In the genomic region with DNA sequence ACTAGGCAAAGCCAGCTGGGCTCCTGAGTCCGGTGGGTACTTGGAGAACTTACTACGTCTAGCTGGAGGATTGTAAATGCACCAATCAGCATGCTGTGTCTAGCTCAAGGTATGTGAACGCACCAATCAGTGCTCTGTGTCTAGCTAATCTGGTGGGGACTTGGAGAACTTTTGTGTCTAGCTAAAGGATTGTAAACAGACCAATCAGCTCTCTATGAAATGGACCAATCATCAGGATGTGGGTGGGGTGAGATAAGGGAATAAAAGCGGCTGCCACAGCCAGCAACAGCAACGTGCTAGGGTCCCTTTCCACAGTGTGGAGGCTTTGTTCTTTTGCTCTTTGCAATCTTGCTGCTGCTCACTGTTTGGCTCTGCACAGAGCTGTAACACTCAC, we compare ENCODE assay signal across 8 cellular contexts.
DNase-seq lines count a peak whose midpoint lies in the region; ATAC-seq and TF ChIP-seq lines count a peak whose summit lies in the region.
"Not testable (repeated sequence)": the region's sequence is repeated elsewhere in the genome, so short reads cannot be mapped to it uniquely, and the experiment has no call there.

No MANE protein-coding gene starts in this region.

- CTCF ChIA-PET in A673 (lab: Charles Lee); T-cell (lab: Charles Lee); activated naive CD4-positive, alpha-beta T cell treated with anti-CD3 and anti-CD28 coated beads for 36 hours (lab: Charles Lee): not testable (repeated sequence)

- H3K4me1 ChIP-seq in A673 (ENCODE audit: insufficient read depth, low read length, poor library complexity, severe bottlenecking); endodermal cell (ENCODE audit: control insufficient read depth, insufficient read depth, low read length); iPS-20b (ENCODE audit: insufficient read depth, low read length); psoas muscle: not testable (repeated sequence)

- intact Hi-C loops in A673 (cut with micrococcal nuclease; ENCODE audit: unreplicated experiment); activated naive CD4-positive, alpha-beta T cell treated with anti-CD3 and anti-CD28 coated beads for 36 hours (cut with micrococcal nuclease); psoas muscle (cut with DNase I): not testable (repeated sequence)

- DNase-seq in A673 (ENCODE audit: low spot score): peak; percentile 19
- peak; percentile 25 for DNase-seq in ELF-1 (ENCODE audit: low read depth, low spot score)
- peak; percentile 52 for DNase-seq in NCI-H2081 treated with DMSO at 0.1 percent for 48 hours (lab: John Stamatoyannopoulos, UW)
- peak in 10 of 34 experiments; percentile 0 to 32 (median 8) for DNase-seq in T-cell
- DNase-seq in activated naive CD4-positive, alpha-beta T cell treated with anti-CD3 and anti-CD28 coated beads for 36 hours: peak; percentile 23
- peak; percentile 31 for DNase-seq in endodermal cell
- not testable (repeated sequence) for DNase-seq in psoas muscle

- not testable (repeated sequence) for H3K27me3 ChIP-seq in A673 (replicated peaks; ENCODE audit: insufficient read depth, low read depth, low read length, poor library complexity); endodermal cell (ENCODE audit: control insufficient read depth, insufficient read depth, low read length, poor library complexity, severe bottlenecking); iPS-20b (ENCODE audit: insufficient read depth, low read length); psoas muscle (ENCODE audit: insufficient read depth in 3 of 3, low read length in 2 of 3)

- not testable (repeated sequence) for BruUV-seq in A673 (replicated peaks; lab: Mats Ljungman, UMichigan)

- not testable (repeated sequence) for H3K4me1 Mint-ChIP-seq in T-cell; activated naive CD4-positive, alpha-beta T cell treated with anti-CD3 and anti-CD28 coated beads for 36 hours (ENCODE audit: low read depth); endodermal cell

- WGBS in endodermal cell (ENCODE audit: insufficient coverage in 1 of 2, insufficient read length in 1 of 2), 2 experiments: 82 to 88% methylated on average over 2 to 3 of the region's 5 CpGs
- WGBS in psoas muscle, 3 donors: 77 to 89% (median 83%) methylated on average over 3 of the region's 5 CpGs

- H3K27me3 Mint-ChIP-seq in T-cell; activated naive CD4-positive, alpha-beta T cell treated with anti-CD3 and anti-CD28 coated beads for 36 hours (ENCODE audit: low read depth); endodermal cell (ENCODE audit: insufficient read depth): not testable (repeated sequence)

- ATAC-seq in T-cell (replicated peaks in 1 of 4): peak in 1 of 4 experiments; percentile 29
- not testable (repeated sequence) for ATAC-seq in psoas muscle

- not testable (repeated sequence) for H3K36me3 ChIP-seq in A673 (ENCODE audit: insufficient read depth, low read length, poor library complexity, severe bottlenecking); endodermal cell (ENCODE audit: control insufficient read depth, insufficient read depth, low read length); iPS-20b (ENCODE audit: insufficient read depth, low read depth, low read length); psoas muscle (ENCODE audit: insufficient read depth in 1 of 2, low read depth in 1 of 2)

- not testable (repeated sequence) for H3K4me3 ChIP-seq in A673 (ENCODE audit: low read depth, low read length, poor library complexity, severe bottlenecking); endodermal cell (ENCODE audit: low read length)
- H3K4me3 ChIP-seq in iPS-20b (ENCODE audit: low read length) (peak overlapping the region; percentile 56), psoas muscle (peak overlapping the region; percentile 30)

- not testable (repeated sequence) for H3K9ac ChIP-seq in endodermal cell (ENCODE audit: extremely low read depth, low read length, poor library complexity, severe bottlenecking); iPS-20b (ENCODE audit: low read depth, low read length)

- not testable (repeated sequence) for TF ChIP-seq CTCF in A673 (conservative IDR thresholded peaks at IDR 0.05; ENCODE audit: low read depth, low read length); endodermal cell (conservative IDR thresholded peaks at IDR 0.05); psoas muscle (IDR thresholded peaks at IDR 0.05)

- POLR2A ChIA-PET in A673 (lab: Charles Lee; ENCODE audit: low non-redundant PET); T-cell (lab: Charles Lee): not testable (repeated sequence)

- H3K27ac ChIP-seq in A673 (ENCODE audit: low read depth, low read length, poor library complexity, severe bottlenecking); endodermal cell (ENCODE audit: low read depth, low read length); iPS-20b (ENCODE audit: low read length); psoas muscle: not testable (repeated sequence)

- H3K27ac Mint-ChIP-seq in T-cell (peak overlapping the region in 1 of 2 donors; percentile 22), endodermal cell (peak overlapping the region; percentile 69)
- peak overlapping the region; percentile 36 for H3K27ac Mint-ChIP-seq in activated naive CD4-positive, alpha-beta T cell treated with anti-CD3 and anti-CD28 coated beads for 36 hours

- not testable (repeated sequence) for H3K9me3 ChIP-seq in A673 (ENCODE audit: low read depth, low read length, poor library complexity, severe bottlenecking); endodermal cell (ENCODE audit: control insufficient read depth, low read length); iPS-20b (ENCODE audit: insufficient read depth, low read depth, low read length); psoas muscle

- H3K9me3 Mint-ChIP-seq in T-cell; activated naive CD4-positive, alpha-beta T cell treated with anti-CD3 and anti-CD28 coated beads for 36 hours; endodermal cell: not testable (repeated sequence)

- peak overlapping the region in 2 of 3 donors; percentile 35 to 64 for H3K4me3 Mint-ChIP-seq in T-cell
- peak overlapping the region; percentile 68 for H3K4me3 Mint-ChIP-seq in activated naive CD4-positive, alpha-beta T cell treated with anti-CD3 and anti-CD28 coated beads for 36 hours
- peak overlapping the region; percentile 58 for H3K4me3 Mint-ChIP-seq in endodermal cell

- H3K36me3 Mint-ChIP-seq in T-cell; activated naive CD4-positive, alpha-beta T cell treated with anti-CD3 and anti-CD28 coated beads for 36 hours (ENCODE audit: low read depth); endodermal cell (ENCODE audit: low read depth): not testable (repeated sequence)
